Comparison of ENCODE assay signal across 30 cellular contexts in the genomic region with DNA sequence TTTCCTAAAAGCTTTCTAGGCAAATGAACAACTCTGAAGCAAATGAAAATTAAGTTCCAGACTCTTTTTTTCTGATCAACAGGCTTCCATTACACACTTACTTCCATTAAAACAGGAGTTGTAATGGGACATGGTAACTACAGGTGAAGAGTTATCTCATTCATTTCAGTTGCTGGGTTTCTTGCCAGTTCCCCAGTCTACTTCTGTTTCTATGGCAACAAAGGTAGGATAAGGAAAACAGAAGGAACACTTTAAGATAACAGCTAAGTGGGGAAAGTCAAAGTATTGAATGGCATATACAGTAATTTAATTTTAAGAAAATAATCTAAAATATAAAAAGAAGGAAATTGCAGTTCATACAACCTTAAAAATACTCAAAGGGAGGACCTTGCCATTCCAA.
"Had no signal": no experiment of that assay in that cellular context is flagged by ENCODE, and none has a peak within 500 bp of the region (broad histone marks: within the 10 kb centered on the region; RNA-seq: fewer than 3 reads in every experiment).

No MANE protein-coding gene starts in this region.

- H3K4me3 Mint-ChIP-seq: activated CD8-positive, alpha-beta T cell treated with anti-CD3 and anti-CD28 coated beads for 36 hours; activated T-cell treated with anti-CD3 and anti-CD28 coated beads, Interleukin-2, amount 50 U/mL, for 4 hours; activated T-helper 17 cell treated with anti-CD3 and anti-CD28 coated beads, Interleukin-2, amount 50 U/mL, for 72 hours; naive B cell; nephron progenitor cell; stimulated activated memory B cell treated with anti-CD40 and anti-IgM and Interleukin-4, amounts not matched to agents 10 μg/mL and 1 μg/mL and 100 μg/mL, for 72 hours; stimulated activated naive CD8-positive, alpha-beta T cell treated with anti-CD3 and anti-CD28 coated beads, Interleukin-15, amount 100 ng/mL, for 72 hours; WTC11 had no signal

- H3K27ac Mint-ChIP-seq: activated CD8-positive, alpha-beta T cell treated with anti-CD3 and anti-CD28 coated beads for 36 hours; activated T-helper 17 cell treated with anti-CD3 and anti-CD28 coated beads, Interleukin-2, amount 50 U/mL, for 72 hours; naive B cell; nephron progenitor cell; stimulated activated memory B cell treated with anti-CD40 and anti-IgM and Interleukin-4, amounts not matched to agents 10 μg/mL and 1 μg/mL and 100 μg/mL, for 72 hours; stimulated activated naive CD8-positive, alpha-beta T cell treated with anti-CD3 and anti-CD28 coated beads, Interleukin-15, amount 100 ng/mL, for 72 hours; WTC11 had no signal

- H3K4me3 ChIP-seq: left ventricle myocardium inferior, lung, ovary, prostate gland, skin epidermis, thyroid gland, upper lobe of right lung had no signal

- H3K4me1 ChIP-seq: prostate gland, upper lobe of right lung had no signal

- H3K9me3 Mint-ChIP-seq: activated CD8-positive, alpha-beta T cell treated with anti-CD3 and anti-CD28 coated beads for 36 hours; activated T-cell treated with anti-CD3 and anti-CD28 coated beads, Interleukin-2, amount 50 U/mL, for 4 hours; activated T-helper 17 cell treated with anti-CD3 and anti-CD28 coated beads, Interleukin-2, amount 50 U/mL, for 72 hours; stimulated activated memory B cell treated with anti-CD40 and anti-IgM and Interleukin-4, amounts not matched to agents 10 μg/mL and 1 μg/mL and 100 μg/mL, for 72 hours; stimulated activated naive CD8-positive, alpha-beta T cell treated with anti-CD3 and anti-CD28 coated beads, Interleukin-15, amount 100 ng/mL, for 72 hours; WTC11 had no signal

- H3K4me1 Mint-ChIP-seq: activated T-helper 17 cell treated with anti-CD3 and anti-CD28 coated beads, Interleukin-2, amount 50 U/mL, for 72 hours; naive B cell; nephron progenitor cell; stimulated activated memory B cell treated with anti-CD40 and anti-IgM and Interleukin-4, amounts not matched to agents 10 μg/mL and 1 μg/mL and 100 μg/mL, for 72 hours; stimulated activated naive CD8-positive, alpha-beta T cell treated with anti-CD3 and anti-CD28 coated beads, Interleukin-15, amount 100 ng/mL, for 72 hours had no signal

- H3K36me3 Mint-ChIP-seq: naive B cell; stimulated activated memory B cell treated with anti-CD40 and anti-IgM and Interleukin-4, amounts not matched to agents 10 μg/mL and 1 μg/mL and 100 μg/mL, for 72 hours; WTC11 had no signal

- H3K36me3 ChIP-seq: left ventricle myocardium inferior, ovary, prostate gland, thyroid gland, upper lobe of right lung had no signal

- FAIRE-seq: colon, frontal cortex had no signal

- DNase-seq: activated CD4-positive, alpha-beta T cell treated with anti-CD3 and anti-CD28 coated beads, Interleukin-2, amount 50 U/mL, for 1 hour; activated CD8-positive, alpha-beta T cell treated with anti-CD3 and anti-CD28 coated beads for 36 hours; activated gamma-delta T cell treated with Interleukin-2 at 50 U/mL for 16 hours; activated naive CD4-positive, alpha-beta T cell treated with anti-CD3 and anti-CD28 coated beads, Interleukin-2, amount 50 U/mL, for 16 hours; activated T-cell treated with anti-CD3 and anti-CD28 coated beads, Interleukin-2, amount 50 U/mL, for 4 hours; amygdala; dermis blood vessel endothelial cell; effector CD4-positive, alpha-beta T cell; kidney glomerular epithelial cell; left ventricle myocardium inferior; naive B cell; nephron progenitor cell; ovary; retina; stimulated activated CD4-positive, alpha-beta T cell treated with anti-CD3 and anti-CD28 coated beads, Interleukin-4, amount 100 ng/mL, for 4 hours; stimulated activated CD8-positive, alpha-beta memory T cell treated with anti-CD3 and anti-CD28 coated beads, Interleukin-4, amount 100 ng/mL, for 48 hours; stimulated activated naive CD8-positive, alpha-beta T cell treated with anti-CD3 and anti-CD28 coated beads, Interleukin-15, amount 100 ng/mL, for 72 hours; T-helper 2 cell; upper lobe of right lung had no signal

- H3K27me3 ChIP-seq: ovary, thyroid gland, upper lobe of right lung had no signal

- H3K27ac ChIP-seq: epithelial cell of prostate, left ventricle myocardium inferior, ovary, prostate gland, skin epidermis, thyroid gland, upper lobe of right lung had no signal

- H3K27me3 Mint-ChIP-seq: activated CD8-positive, alpha-beta T cell treated with anti-CD3 and anti-CD28 coated beads for 36 hours; activated T-helper 17 cell treated with anti-CD3 and anti-CD28 coated beads, Interleukin-2, amount 50 U/mL, for 72 hours; naive B cell; stimulated activated memory B cell treated with anti-CD40 and anti-IgM and Interleukin-4, amounts not matched to agents 10 μg/mL and 1 μg/mL and 100 μg/mL, for 72 hours; stimulated activated naive CD8-positive, alpha-beta T cell treated with anti-CD3 and anti-CD28 coated beads, Interleukin-15, amount 100 ng/mL, for 72 hours had no signal

- ATAC-seq: activated CD8-positive, alpha-beta T cell treated with anti-CD3 and anti-CD28 coated beads for 36 hours; activated T-cell treated with anti-CD3 and anti-CD28 coated beads, Interleukin-2, amount 50 U/mL, for 4 hours; activated T-helper 17 cell treated with anti-CD3 and anti-CD28 coated beads, Interleukin-2, amount 50 U/mL, for 72 hours; sciatic nerve; stimulated activated memory B cell treated with anti-CD40 and anti-IgM and Interleukin-4, amounts not matched to agents 10 μg/mL and 1 μg/mL and 100 μg/mL, for 72 hours; stimulated activated naive CD8-positive, alpha-beta T cell treated with anti-CD3 and anti-CD28 coated beads, Interleukin-15, amount 100 ng/mL, for 72 hours; upper lobe of right lung; WTC11 had no signal

- H3K9me3 ChIP-seq: left ventricle myocardium inferior, ovary, prostate gland, thyroid gland, upper lobe of right lung had no signal
